1 cellular context compared by ENCODE assay signal in genomic region chr14:99480856-99481744, GRCh38.
A peak's percentile ranks its signal among the peaks of the same experiment; 100 is the strongest.
TF ChIP-seq lines count a peak whose summit lies in the region.

TSS of gene CCNK (plus strand) at chr14:99481409. CDS start at chr14:99492678, 11,269 bp downstream.
TSS of gene SETD3 (minus strand) at chr14:99480859. CDS start at chr14:99465805, 15,054 bp downstream.

TF ChIP-seq in K562, 482 proteins besides CTCF, POLR2A, EP300 and RAD21 (continued from another document and continues in another):
- TF ChIP-seq, protein P1, sequence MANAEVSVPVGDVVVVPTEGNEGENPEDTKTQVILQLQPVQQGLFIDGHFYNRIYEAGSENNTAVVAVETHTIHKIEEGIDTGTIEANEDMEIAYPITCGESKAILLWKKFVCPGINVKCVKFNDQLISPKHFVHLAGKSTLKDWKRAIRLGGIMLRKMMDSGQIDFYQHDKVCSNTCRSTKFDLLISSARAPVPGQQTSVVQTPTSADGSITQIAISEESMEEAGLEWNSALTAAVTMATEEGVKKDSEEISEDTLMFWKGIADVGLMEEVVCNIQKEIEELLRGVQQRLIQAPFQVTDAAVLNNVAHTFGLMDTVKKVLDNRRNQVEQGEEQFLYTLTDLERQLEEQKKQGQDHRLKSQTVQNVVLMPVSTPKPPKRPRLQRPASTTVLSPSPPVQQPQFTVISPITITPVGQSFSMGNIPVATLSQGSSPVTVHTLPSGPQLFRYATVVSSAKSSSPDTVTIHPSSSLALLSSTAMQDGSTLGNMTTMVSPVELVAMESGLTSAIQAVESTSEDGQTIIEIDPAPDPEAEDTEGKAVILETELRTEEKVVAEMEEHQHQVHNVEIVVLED (CRISPR knock-in tag; IDR thresholded peaks at IDR 0.05) = 0 out of 2 replicates have a peak, but pooled peaks have one; percentile 47
- TF ChIP-seq PML (IDR thresholded peaks at IDR 0.05; ENCODE audit: low read length) (peak; percentile 77), MAZ (CRISPR knock-in tag; conservative IDR thresholded peaks at IDR 0.05 in 1 of 2, IDR thresholded peaks at IDR 0.05 in 1 of 2) (peak; percentile 76 to 88; a peak in 3 of 4 replicates), SMARCA4 (IDR thresholded peaks at IDR 0.05) (no peak), RBFOX2 (IDR thresholded peaks at IDR 0.05; ENCODE audit: low read depth, low read length) (peak; percentile 93), HMGN3 (IDR thresholded peaks at IDR 0.05; ENCODE audit: borderline replicate concordance, extremely low read depth, insufficient read length, low read depth, low read length) (peak; percentile 53), TAF9B (IDR thresholded peaks at IDR 0.05; ENCODE audit: partially characterized antibody) (peak; percentile 79), SUPT5H (IDR thresholded peaks at IDR 0.05) (peak; percentile 91), ZBTB7A (IDR thresholded peaks at IDR 0.05; ENCODE audit: borderline replicate concordance, control insufficient read depth, low read depth, low read length) (peak; percentile 77), NRF1 (conservative IDR thresholded peaks at IDR 0.05 in 1 of 2, IDR thresholded peaks at IDR 0.05 in 1 of 2) (peak; percentile 80 to 83), TEAD4 (IDR thresholded peaks at IDR 0.05; ENCODE audit: low read length) (peak; percentile 73), TEAD4 (CRISPR knock-in tag; IDR thresholded peaks at IDR 0.05; ENCODE audit: borderline replicate concordance) (no peak), RBM25 (IDR thresholded peaks at IDR 0.05; ENCODE audit: low read depth, low read length, severe bottlenecking) (peak; percentile 90), ZFX (CRISPR knock-in tag; IDR thresholded peaks at IDR 0.05) (peak; percentile 6; the same call in 1 of the 2 replicates), YY1 (IDR thresholded peaks at IDR 0.05; ENCODE audit: borderline replicate concordance in 1 of 3, control insufficient read depth in 1 of 3, extremely low read depth in 1 of 3, insufficient read depth in 3 of 3, insufficient read length in 1 of 3, insufficient replicate concordance in 2 of 3, low read depth in 1 of 3, low read length in 2 of 3) (peak; percentile 83 to 97 (median 94)), ZNF121 (CRISPR knock-in tag; conservative IDR thresholded peaks at IDR 0.05) (no peak), TOE1 (IDR thresholded peaks at IDR 0.05; ENCODE audit: borderline replicate concordance) (no peak), TOE1 (CRISPR knock-in tag; IDR thresholded peaks at IDR 0.05; ENCODE audit: borderline replicate concordance, low read depth) (no peak), SRF (CRISPR knock-in tag; IDR thresholded peaks at IDR 0.05) (peak in 1 of 2 experiments; percentile 65; a peak in 1 of 4 replicates), ZNF668 (CRISPR knock-in tag; IDR thresholded peaks at IDR 0.05) (no peak), TEAD2 (tag; IDR thresholded peaks at IDR 0.05) (no peak), ZNF583 (CRISPR knock-in tag; IDR thresholded peaks at IDR 0.05) (no peak), E2F6 (IDR thresholded peaks at IDR 0.05; ENCODE audit: borderline replicate concordance in 1 of 2, extremely low read depth in 1 of 2, insufficient read depth in 1 of 2, insufficient read length in 1 of 2, low read depth in 1 of 2, low read length in 1 of 2, poor library complexity in 1 of 2, severe bottlenecking in 1 of 2) (peak in 1 of 2 experiments; percentile 2), SIN3B (IDR thresholded peaks at IDR 0.05; ENCODE audit: low read depth) (peak; percentile 98), EP400 (IDR thresholded peaks at IDR 0.05) (peak; percentile 68), ZNF282 (CRISPR knock-in tag; IDR thresholded peaks at IDR 0.05) (no peak), HEY1 (CRISPR knock-in tag; IDR thresholded peaks at IDR 0.05; ENCODE audit: borderline replicate concordance) (no peak), NFYB (IDR thresholded peaks at IDR 0.05; ENCODE audit: extremely low read depth, insufficient read length) (peak; percentile 77), ZNF551 (CRISPR knock-in tag; IDR thresholded peaks at IDR 0.05) (no peak), FOS (IDR thresholded peaks at IDR 0.05; ENCODE audit: extremely low read depth, insufficient read length) (peak; percentile 87), CCNT2 (IDR thresholded peaks at IDR 0.05; ENCODE audit: borderline replicate concordance, extremely low read depth, insufficient read length, low read depth, low read length) (peak; percentile 71), CCAR2 (IDR thresholded peaks at IDR 0.05; ENCODE audit: low read depth, low read length) (no peak)
- TF ChIP-seq, protein P2, sequence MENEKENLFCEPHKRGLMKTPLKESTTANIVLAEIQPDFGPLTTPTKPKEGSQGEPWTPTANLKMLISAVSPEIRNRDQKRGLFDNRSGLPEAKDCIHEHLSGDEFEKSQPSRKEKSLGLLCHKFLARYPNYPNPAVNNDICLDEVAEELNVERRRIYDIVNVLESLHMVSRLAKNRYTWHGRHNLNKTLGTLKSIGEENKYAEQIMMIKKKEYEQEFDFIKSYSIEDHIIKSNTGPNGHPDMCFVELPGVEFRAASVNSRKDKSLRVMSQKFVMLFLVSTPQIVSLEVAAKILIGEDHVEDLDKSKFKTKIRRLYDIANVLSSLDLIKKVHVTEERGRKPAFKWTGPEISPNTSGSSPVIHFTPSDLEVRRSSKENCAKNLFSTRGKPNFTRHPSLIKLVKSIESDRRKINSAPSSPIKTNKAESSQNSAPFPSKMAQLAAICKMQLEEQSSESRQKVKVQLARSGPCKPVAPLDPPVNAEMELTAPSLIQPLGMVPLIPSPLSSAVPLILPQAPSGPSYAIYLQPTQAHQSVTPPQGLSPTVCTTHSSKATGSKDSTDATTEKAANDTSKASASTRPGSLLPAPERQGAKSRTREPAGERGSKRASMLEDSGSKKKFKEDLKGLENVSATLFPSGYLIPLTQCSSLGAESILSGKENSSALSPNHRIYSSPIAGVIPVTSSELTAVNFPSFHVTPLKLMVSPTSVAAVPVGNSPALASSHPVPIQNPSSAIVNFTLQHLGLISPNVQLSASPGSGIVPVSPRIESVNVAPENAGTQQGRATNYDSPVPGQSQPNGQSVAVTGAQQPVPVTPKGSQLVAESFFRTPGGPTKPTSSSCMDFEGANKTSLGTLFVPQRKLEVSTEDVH (IDR thresholded peaks at IDR 0.05; ENCODE audit: low read depth, partially characterized antibody) = peak; percentile 52
- TF ChIP-seq, protein P3, sequence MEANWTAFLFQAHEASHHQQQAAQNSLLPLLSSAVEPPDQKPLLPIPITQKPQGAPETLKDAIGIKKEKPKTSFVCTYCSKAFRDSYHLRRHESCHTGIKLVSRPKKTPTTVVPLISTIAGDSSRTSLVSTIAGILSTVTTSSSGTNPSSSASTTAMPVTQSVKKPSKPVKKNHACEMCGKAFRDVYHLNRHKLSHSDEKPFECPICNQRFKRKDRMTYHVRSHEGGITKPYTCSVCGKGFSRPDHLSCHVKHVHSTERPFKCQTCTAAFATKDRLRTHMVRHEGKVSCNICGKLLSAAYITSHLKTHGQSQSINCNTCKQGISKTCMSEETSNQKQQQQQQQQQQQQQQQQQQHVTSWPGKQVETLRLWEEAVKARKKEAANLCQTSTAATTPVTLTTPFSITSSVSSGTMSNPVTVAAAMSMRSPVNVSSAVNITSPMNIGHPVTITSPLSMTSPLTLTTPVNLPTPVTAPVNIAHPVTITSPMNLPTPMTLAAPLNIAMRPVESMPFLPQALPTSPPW (CRISPR knock-in tag; IDR thresholded peaks at IDR 0.05) = peak; percentile 85
- TF ChIP-seq, protein P4, sequence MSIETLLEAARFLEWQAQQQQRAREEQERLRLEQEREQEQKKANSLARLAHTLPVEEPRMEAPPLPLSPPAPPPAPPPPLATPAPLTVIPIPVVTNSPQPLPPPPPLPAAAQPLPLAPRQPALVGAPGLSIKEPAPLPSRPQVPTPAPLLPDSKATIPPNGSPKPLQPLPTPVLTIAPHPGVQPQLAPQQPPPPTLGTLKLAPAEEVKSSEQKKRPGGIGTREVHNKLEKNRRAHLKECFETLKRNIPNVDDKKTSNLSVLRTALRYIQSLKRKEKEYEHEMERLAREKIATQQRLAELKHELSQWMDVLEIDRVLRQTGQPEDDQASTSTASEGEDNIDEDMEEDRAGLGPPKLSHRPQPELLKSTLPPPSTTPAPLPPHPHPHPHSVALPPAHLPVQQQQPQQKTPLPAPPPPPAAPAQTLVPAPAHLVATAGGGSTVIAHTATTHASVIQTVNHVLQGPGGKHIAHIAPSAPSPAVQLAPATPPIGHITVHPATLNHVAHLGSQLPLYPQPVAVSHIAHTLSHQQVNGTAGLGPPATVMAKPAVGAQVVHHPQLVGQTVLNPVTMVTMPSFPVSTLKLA (conservative IDR thresholded peaks at IDR 0.05) = peak; percentile 51 to 76; a peak in 2 of 4 replicates
- TF ChIP-seq, protein P5, sequence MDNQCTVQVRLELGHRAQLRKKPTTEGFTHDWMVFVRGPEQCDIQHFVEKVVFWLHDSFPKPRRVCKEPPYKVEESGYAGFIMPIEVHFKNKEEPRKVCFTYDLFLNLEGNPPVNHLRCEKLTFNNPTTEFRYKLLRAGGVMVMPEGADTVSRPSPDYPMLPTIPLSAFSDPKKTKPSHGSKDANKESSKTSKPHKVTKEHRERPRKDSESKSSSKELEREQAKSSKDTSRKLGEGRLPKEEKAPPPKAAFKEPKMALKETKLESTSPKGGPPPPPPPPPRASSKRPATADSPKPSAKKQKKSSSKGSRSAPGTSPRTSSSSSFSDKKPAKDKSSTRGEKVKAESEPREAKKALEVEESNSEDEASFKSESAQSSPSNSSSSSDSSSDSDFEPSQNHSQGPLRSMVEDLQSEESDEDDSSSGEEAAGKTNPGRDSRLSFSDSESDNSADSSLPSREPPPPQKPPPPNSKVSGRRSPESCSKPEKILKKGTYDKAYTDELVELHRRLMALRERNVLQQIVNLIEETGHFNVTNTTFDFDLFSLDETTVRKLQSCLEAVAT (IDR thresholded peaks at IDR 0.05) = 0 out of 4 replicates have a peak, but pooled peaks of 1 of the 2 experiments have one; percentile 23
- TF ChIP-seq, protein P6, sequence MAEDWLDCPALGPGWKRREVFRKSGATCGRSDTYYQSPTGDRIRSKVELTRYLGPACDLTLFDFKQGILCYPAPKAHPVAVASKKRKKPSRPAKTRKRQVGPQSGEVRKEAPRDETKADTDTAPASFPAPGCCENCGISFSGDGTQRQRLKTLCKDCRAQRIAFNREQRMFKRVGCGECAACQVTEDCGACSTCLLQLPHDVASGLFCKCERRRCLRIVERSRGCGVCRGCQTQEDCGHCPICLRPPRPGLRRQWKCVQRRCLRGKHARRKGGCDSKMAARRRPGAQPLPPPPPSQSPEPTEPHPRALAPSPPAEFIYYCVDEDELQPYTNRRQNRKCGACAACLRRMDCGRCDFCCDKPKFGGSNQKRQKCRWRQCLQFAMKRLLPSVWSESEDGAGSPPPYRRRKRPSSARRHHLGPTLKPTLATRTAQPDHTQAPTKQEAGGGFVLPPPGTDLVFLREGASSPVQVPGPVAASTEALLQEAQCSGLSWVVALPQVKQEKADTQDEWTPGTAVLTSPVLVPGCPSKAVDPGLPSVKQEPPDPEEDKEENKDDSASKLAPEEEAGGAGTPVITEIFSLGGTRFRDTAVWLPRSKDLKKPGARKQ (CRISPR knock-in tag; IDR thresholded peaks at IDR 0.05) = no peak
- TF ChIP-seq, protein P7, sequence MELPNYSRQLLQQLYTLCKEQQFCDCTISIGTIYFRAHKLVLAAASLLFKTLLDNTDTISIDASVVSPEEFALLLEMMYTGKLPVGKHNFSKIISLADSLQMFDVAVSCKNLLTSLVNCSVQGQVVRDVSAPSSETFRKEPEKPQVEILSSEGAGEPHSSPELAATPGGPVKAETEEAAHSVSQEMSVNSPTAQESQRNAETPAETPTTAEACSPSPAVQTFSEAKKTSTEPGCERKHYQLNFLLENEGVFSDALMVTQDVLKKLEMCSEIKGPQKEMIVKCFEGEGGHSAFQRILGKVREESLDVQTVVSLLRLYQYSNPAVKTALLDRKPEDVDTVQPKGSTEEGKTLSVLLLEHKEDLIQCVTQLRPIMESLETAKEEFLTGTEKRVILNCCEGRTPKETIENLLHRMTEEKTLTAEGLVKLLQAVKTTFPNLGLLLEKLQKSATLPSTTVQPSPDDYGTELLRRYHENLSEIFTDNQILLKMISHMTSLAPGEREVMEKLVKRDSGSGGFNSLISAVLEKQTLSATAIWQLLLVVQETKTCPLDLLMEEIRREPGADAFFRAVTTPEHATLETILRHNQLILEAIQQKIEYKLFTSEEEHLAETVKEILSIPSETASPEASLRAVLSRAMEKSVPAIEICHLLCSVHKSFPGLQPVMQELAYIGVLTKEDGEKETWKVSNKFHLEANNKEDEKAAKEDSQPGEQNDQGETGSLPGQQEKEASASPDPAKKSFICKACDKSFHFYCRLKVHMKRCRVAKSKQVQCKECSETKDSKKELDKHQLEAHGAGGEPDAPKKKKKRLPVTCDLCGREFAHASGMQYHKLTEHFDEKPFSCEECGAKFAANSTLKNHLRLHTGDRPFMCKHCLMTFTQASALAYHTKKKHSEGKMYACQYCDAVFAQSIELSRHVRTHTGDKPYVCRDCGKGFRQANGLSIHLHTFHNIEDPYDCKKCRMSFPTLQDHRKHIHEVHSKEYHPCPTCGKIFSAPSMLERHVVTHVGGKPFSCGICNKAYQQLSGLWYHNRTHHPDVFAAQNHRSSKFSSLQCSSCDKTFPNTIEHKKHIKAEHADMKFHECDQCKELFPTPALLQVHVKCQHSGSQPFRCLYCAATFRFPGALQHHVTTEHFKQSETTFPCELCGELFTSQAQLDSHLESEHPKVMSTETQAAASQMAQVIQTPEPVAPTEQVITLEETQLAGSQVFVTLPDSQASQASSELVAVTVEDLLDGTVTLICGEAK (IDR thresholded peaks at IDR 0.05) = peak; percentile 77
- TF ChIP-seq, protein P7 (CRISPR knock-in tag; IDR thresholded peaks at IDR 0.05) = no peak
